Comparison of ENCODE assay signal across 12 cellular contexts in genomic region chr20:48190757-48191156, GRCh38.
DNase-seq lines count a peak whose midpoint lies in the region; ATAC-seq, FAIRE-seq and TF ChIP-seq lines count a peak whose summit lies in the region.
"Had no signal": no experiment of that assay in that cellular context is flagged by ENCODE, and none has a peak within 500 bp of the region (broad histone marks: within the 10 kb centered on the region; RNA-seq: fewer than 3 reads in every experiment).

No MANE protein-coding gene starts in this region.

- H3K4me3 Mint-ChIP-seq in activated CD4-positive, alpha-beta T cell treated with anti-CD3 and anti-CD28 coated beads for 36 hours = no peak overlapping the region
- H3K4me3 Mint-ChIP-seq: CD14-positive monocyte had no signal

- H3K9me3 Mint-ChIP-seq in activated CD4-positive, alpha-beta T cell treated with anti-CD3 and anti-CD28 coated beads for 36 hours (ENCODE audit: low read depth) = no peaks in the 10 kb centered on the region

- H3K36me3 Mint-ChIP-seq in activated CD4-positive, alpha-beta T cell treated with anti-CD3 and anti-CD28 coated beads for 36 hours (ENCODE audit: low read depth) = no peaks in the 10 kb centered on the region
- H3K36me3 Mint-ChIP-seq: CD14-positive monocyte had no signal

- FAIRE-seq in D721Med (lab: Jason Lieb, UNC) = peak; percentile 21

- H3K4me1 Mint-ChIP-seq in activated CD4-positive, alpha-beta T cell treated with anti-CD3 and anti-CD28 coated beads for 36 hours = no peaks in the 10 kb centered on the region
- H3K4me1 Mint-ChIP-seq: CD14-positive monocyte had no signal

- no peak for TF ChIP-seq CTCF in D721Med (IDR thresholded peaks at IDR 0.05; ENCODE audit: insufficient read depth, missing control alignments)

- no peaks in the 10 kb centered on the region for H3K27me3 Mint-ChIP-seq in activated CD4-positive, alpha-beta T cell treated with anti-CD3 and anti-CD28 coated beads for 36 hours

- no peak overlapping the region for H3K27ac Mint-ChIP-seq in activated CD4-positive, alpha-beta T cell treated with anti-CD3 and anti-CD28 coated beads for 36 hours
- H3K27ac Mint-ChIP-seq: CD14-positive monocyte had no signal

- intact Hi-C loops in activated CD4-positive, alpha-beta T cell treated with anti-CD3 and anti-CD28 coated beads for 36 hours (cut with DNase I, micrococcal nuclease) = no loop called here

- no peak for DNase-seq in D721Med (ENCODE audit: insufficient read length, low spot score)
- peak; percentile 91 for DNase-seq in SK-N-DZ (ENCODE audit: low spot score)
- peak; percentile 48 for DNase-seq in kidney tubule cell (ENCODE audit: low spot score)
- peak; percentile 65 for DNase-seq in renal cortical epithelial cell (ENCODE audit: low read depth)
- DNase-seq in NCI-H1048 (lab: John Stamatoyannopoulos, UW) = no peak
- DNase-seq in ureter (ENCODE audit: low spot score) = no peak
- no peak for DNase-seq in activated CD4-positive, alpha-beta T cell treated with anti-CD3 and anti-CD28 coated beads for 36 hours
- DNase-seq: EL, GOT3, NCI-H1105 treated with DMSO at 0.1 percent for 48 hours, NCI-H187 treated with DMSO at 0.1 percent for 48 hours had no signal

- POLR2A ChIA-PET in activated CD4-positive, alpha-beta T cell treated with anti-CD3 and anti-CD28 coated beads for 36 hours (lab: Charles Lee) = no interaction called here

- no peak for ATAC-seq in activated CD4-positive, alpha-beta T cell treated with anti-CD3 and anti-CD28 coated beads for 36 hours

- CTCF ChIA-PET in activated CD4-positive, alpha-beta T cell treated with anti-CD3 and anti-CD28 coated beads for 36 hours (lab: Charles Lee) = interaction anchor here (1.1 kb wide), 1 partner anchor 430 kb away, joined by 5 read pairs; no protein-coding TSS in a partner anchor

Comparison
In these comparisons a context has a peak if more than half of its experiments do, and no peak if none do; other contexts are left out.
1. DNase-seq: peak in SK-N-DZ (single experiment), kidney tubule cell (single experiment) and renal cortical epithelial cell (single experiment); none in D721Med (single experiment), NCI-H1048 (single experiment), ureter (single experiment) and activated CD4-positive, alpha-beta T cell treated with anti-CD3 and anti-CD28 coated beads for 36 hours (single experiment).